ENCODE assay signal across 12 cellular contexts in genomic region chr17:31158741-31159377, GRCh38.
DNase-seq lines count a peak whose midpoint lies in the region; ATAC-seq, FAIRE-seq and TF ChIP-seq lines count a peak whose summit lies in the region.
"Had no signal": no experiment of that assay in that cellular context is flagged by ENCODE, and none has a peak within 500 bp of the region (broad histone marks: within the 10 kb centered on the region; RNA-seq: fewer than 3 reads in every experiment).

No MANE protein-coding gene starts in this region.

- no peak overlapping the region for H3K27ac ChIP-seq in dorsolateral prefrontal cortex
- H3K27ac ChIP-seq: C4-2B, WERI-Rb-1 had no signal

- peaks cover 0 to 3% (median 0%) of the 10 kb centered on the region in 7 donors for H3K9me3 Mint-ChIP-seq in CD14-positive monocyte
- H3K9me3 Mint-ChIP-seq in activated T-helper 17 cell treated with anti-CD3 and anti-CD28 coated beads, Interleukin-2, amount 50 U/mL, for 72 hours: no peaks in the 10 kb centered on the region

- peak overlapping the region in 4 of 7 donors; percentile 5 to 85 (median 28) for H3K27ac Mint-ChIP-seq in CD14-positive monocyte
- H3K27ac Mint-ChIP-seq in activated T-helper 17 cell treated with anti-CD3 and anti-CD28 coated beads, Interleukin-2, amount 50 U/mL, for 72 hours: peak overlapping the region; percentile 20

- TF ChIP-seq CTCF in CD14-positive monocyte (IDR thresholded peaks at IDR 0.05): no peak
- TF ChIP-seq CTCF in dorsolateral prefrontal cortex (IDR thresholded peaks at IDR 0.05 in 54 of 56, conservative IDR thresholded peaks at IDR 0.05 in 2 of 56; ENCODE audit: low read depth in 1 of 56, partially characterized antibody in 56 of 56): no peak

- H3K4me3 Mint-ChIP-seq in CD14-positive monocyte: peak overlapping the region; percentile 13 to 35
- peak overlapping the region; percentile 33 for H3K4me3 Mint-ChIP-seq in activated T-helper 17 cell treated with anti-CD3 and anti-CD28 coated beads, Interleukin-2, amount 50 U/mL, for 72 hours

- intact Hi-C loops in CD14-positive monocyte (cut with micrococcal nuclease) (no loop called here), dorsolateral prefrontal cortex (cut with DNase I) (no loop called here)

- H3K27me3 Mint-ChIP-seq in CD14-positive monocyte (ENCODE audit: low read depth in 3 of 3): no peaks in the 10 kb centered on the region
- H3K27me3 Mint-ChIP-seq in activated T-helper 17 cell treated with anti-CD3 and anti-CD28 coated beads, Interleukin-2, amount 50 U/mL, for 72 hours: no peaks in the 10 kb centered on the region

- DNase-seq in CD14-positive monocyte (ENCODE audit: low spot score): no peak
- DNase-seq in GM19239 (ENCODE audit: insufficient read length, low spot score): no peak
- peak; percentile 9 to 42 for DNase-seq in lung microvascular endothelial cell (ENCODE audit: low read depth in 2 of 2)
- DNase-seq in SKM-1 treated with dmso at 0.1 percent for 144 hours (lab: John Stamatoyannopoulos, UW; ENCODE audit: unreplicated experiment): no peak
- no peak for DNase-seq in NCI-H187 (lab: John Stamatoyannopoulos, UW)
- no peak for DNase-seq in dorsolateral prefrontal cortex
- DNase-seq: NCI-H2171, WERI-Rb-1 had no signal

- no peak overlapping the region for H3K4me3 ChIP-seq in dorsolateral prefrontal cortex

- H3K27me3 ChIP-seq in dorsolateral prefrontal cortex: no peaks in the 10 kb centered on the region

- peak; percentile 34 for ATAC-seq in activated T-helper 17 cell treated with anti-CD3 and anti-CD28 coated beads, Interleukin-2, amount 50 U/mL, for 72 hours (replicated peaks)
- ATAC-seq in GM21723 (IDR thresholded peaks at IDR 0.05; ENCODE audit: unreplicated experiment): no peak
- ATAC-seq: HCT116 had no signal

- FAIRE-seq in GM19239 (lab: Jason Lieb, UNC): peak; percentile 48

- peaks cover 11% of the 10 kb centered on the region for H3K4me1 Mint-ChIP-seq in CD14-positive monocyte
- peaks cover 5% of the 10 kb centered on the region for H3K4me1 Mint-ChIP-seq in activated T-helper 17 cell treated with anti-CD3 and anti-CD28 coated beads, Interleukin-2, amount 50 U/mL, for 72 hours

- H3K36me3 Mint-ChIP-seq in CD14-positive monocyte: peaks cover 30 to 43% of the 10 kb centered on the region in 2 donors
- peaks cover 14% of the 10 kb centered on the region for H3K36me3 Mint-ChIP-seq in activated T-helper 17 cell treated with anti-CD3 and anti-CD28 coated beads, Interleukin-2, amount 50 U/mL, for 72 hours (ENCODE audit: low read depth)

Comparison
In these comparisons a context has a peak if more than half of its experiments do, and no peak if none do; other contexts are left out.
1. DNase-seq: peak in lung microvascular endothelial cell (2 of 2); none in CD14-positive monocyte (single experiment), GM19239 (single experiment), SKM-1 treated with dmso at 0.1 percent for 144 hours (single experiment), NCI-H187 (0 of 2) and dorsolateral prefrontal cortex (0 of 10).